Comparison of ENCODE assay signal across 22 cellular contexts in genomic region chr1:181777812-181778211, GRCh38.
DNase-seq lines count a peak whose midpoint lies in the region; ATAC-seq, FAIRE-seq and TF ChIP-seq lines count a peak whose summit lies in the region.
"Had no signal": no experiment of that assay in that cellular context is flagged by ENCODE, and none has a peak within 500 bp of the region (broad histone marks: within the 10 kb centered on the region; RNA-seq: fewer than 3 reads in every experiment).

No MANE protein-coding gene starts in this region.

- no peaks in the 10 kb centered on the region for H3K79me2 ChIP-seq in keratinocyte (ENCODE audit: control insufficient read depth, insufficient read depth, low read length)
- H3K79me2 ChIP-seq in smooth muscle cell (ENCODE audit: low read depth), result no peaks in the 10 kb centered on the region

- no peaks in the 10 kb centered on the region for H3K36me3 ChIP-seq in keratinocyte (ENCODE audit: control insufficient read depth in 2 of 2, extremely low read depth in 1 of 2, insufficient read depth in 2 of 2, low read length in 2 of 2)
- no peaks in the 10 kb centered on the region for H3K36me3 ChIP-seq in smooth muscle cell (ENCODE audit: low read depth)
- H3K36me3 ChIP-seq: BLaER1 treated with 17β-estradiol and CSF1 and Interleukin-3, amounts not matched to agents 10 nM and 100 nM; MG63 had no signal

- peak; percentile 9 for DNase-seq in M059J (ENCODE audit: low read depth)
- DNase-seq in SW480 (ENCODE audit: low spot score), result peak; percentile 6
- DNase-seq in keratinocyte (ENCODE audit: low read depth, low spot score), result no peak
- DNase-seq in smooth muscle cell (lab: John Stamatoyannopoulos, UW; ENCODE audit: unreplicated experiment), result no peak
- no peak for DNase-seq in islet precursor cell
- DNase-seq in effector CD4-positive, alpha-beta T cell, result no peak
- DNase-seq: Caco-2; CD4-positive, alpha-beta memory T cell; DND-41; GOT3; HCEC 1CT; Karpas-422; NCI-H1417 treated with DMSO at 0.1 percent for 48 hours; NCI-H187 treated with DMSO at 0.1 percent for 48 hours; NCI-H748 treated with DMSO at 0.1 percent for 48 hours; NK-92 treated with Interleukin-12 subunit alpha and Interleukin-12 subunit beta, amount 100 ng/mL, for 24 hours; Right ventricle myocardium superior had no signal

- H3K4me1 ChIP-seq in keratinocyte (ENCODE audit: control insufficient read depth, extremely low read depth, insufficient read depth, low read length) (peaks cover 10% of the 10 kb centered on the region), smooth muscle cell (ENCODE audit: low read depth) (peaks cover 16% of the 10 kb centered on the region)
- H3K4me1 ChIP-seq: BLaER1 treated with 17β-estradiol and CSF1 and Interleukin-3, amounts not matched to agents 10 nM and 100 nM; Caco-2 had no signal

- TF ChIP-seq CTCF in keratinocyte (optimal IDR thresholded peaks at IDR 0.05 in 1 of 3, IDR thresholded peaks at IDR 0.05 in 1 of 3, conservative IDR thresholded peaks at IDR 0.05 in 1 of 3; ENCODE audit: extremely low read depth in 1 of 3, insufficient read depth in 2 of 3, low read length in 3 of 3) (no peak), smooth muscle cell (IDR thresholded peaks at IDR 0.05; ENCODE audit: borderline replicate concordance, insufficient read depth, poor library complexity, severe bottlenecking) (no peak)

- H3K27me3 ChIP-seq in keratinocyte (ENCODE audit: control insufficient read depth, extremely low read depth, insufficient read depth, low read length), result no peaks in the 10 kb centered on the region
- H3K27me3 ChIP-seq in smooth muscle cell (ENCODE audit: low read depth), result no peaks in the 10 kb centered on the region
- H3K27me3 ChIP-seq: BLaER1 treated with 17β-estradiol and CSF1 and Interleukin-3, amounts not matched to agents 10 nM and 100 nM had no signal

- FAIRE-seq in keratinocyte (lab: Jason Lieb, UNC), result peak; percentile 67
- FAIRE-seq: GM12891 had no signal

- H3K9me1 ChIP-seq in keratinocyte (ENCODE audit: control insufficient read depth, extremely low read depth, insufficient read depth, low read length), result no peaks in the 10 kb centered on the region

- no peaks in the 10 kb centered on the region for H4K20me1 ChIP-seq in keratinocyte (ENCODE audit: control insufficient read depth, extremely low read depth, insufficient read depth, low read length)
- H4K20me1 ChIP-seq in smooth muscle cell (ENCODE audit: low read depth), result no peaks in the 10 kb centered on the region
- H4K20me1 ChIP-seq: BLaER1 treated with 17β-estradiol and CSF1 and Interleukin-3, amounts not matched to agents 10 nM and 100 nM had no signal

- H2AFZ ChIP-seq in keratinocyte (ENCODE audit: control insufficient read depth, low read length) (no peak overlapping the region), smooth muscle cell (ENCODE audit: low read depth) (peak overlapping the region; percentile 16)

- WGBS in smooth muscle cell (ENCODE audit: low lambda C conversion rate), result 5% methylated on average over 1 of the region's 1 CpG

- no peak overlapping the region for H3K4me3 ChIP-seq in keratinocyte (ENCODE audit: control insufficient read depth in 2 of 3, extremely low read depth in 1 of 3, insufficient read depth in 2 of 3, low read depth in 1 of 3, low read length in 3 of 3)
- H3K4me3 ChIP-seq in smooth muscle cell, result no peak overlapping the region
- H3K4me3 ChIP-seq: BLaER1 treated with 17β-estradiol and CSF1 and Interleukin-3, amounts not matched to agents 10 nM and 100 nM; MG63 had no signal

- dilution Hi-C loops in keratinocyte (cut with MboI; ENCODE audit: extremely low pct_ligation_motif_present, low sequenced_read_pairs), result no loop called here

- no peaks in the 10 kb centered on the region for H3K9me3 ChIP-seq in keratinocyte (ENCODE audit: control insufficient read depth, low read depth, low read length)
- H3K9me3 ChIP-seq in smooth muscle cell (replicated peaks; ENCODE audit: low read depth), result no peaks in the 10 kb centered on the region
- H3K9me3 ChIP-seq: BLaER1 treated with 17β-estradiol and CSF1 and Interleukin-3, amounts not matched to agents 10 nM and 100 nM; MG63 had no signal

- H3K27ac ChIP-seq in keratinocyte (ENCODE audit: control insufficient read depth, insufficient read depth, low read length) (no peak overlapping the region), smooth muscle cell (ENCODE audit: low read depth) (peak overlapping the region; percentile 77)
- H3K27ac ChIP-seq: BLaER1 treated with 17β-estradiol and CSF1 and Interleukin-3, amounts not matched to agents 10 nM and 100 nM had no signal

- ATAC-seq in GM21717 (IDR thresholded peaks at IDR 0.05; ENCODE audit: unreplicated experiment) (no peak), GM19452 (IDR thresholded peaks at IDR 0.05; ENCODE audit: unreplicated experiment) (no peak)

- H3F3A ChIP-seq in smooth muscle cell (ENCODE audit: low read depth), result no peaks in the 10 kb centered on the region

- H3K4me2 ChIP-seq in keratinocyte (ENCODE audit: control insufficient read depth, extremely low read depth, insufficient read depth, low read depth, low read length), result peak overlapping the region; percentile 3
- H3K4me2 ChIP-seq in smooth muscle cell, result peak overlapping the region; percentile 78
- H3K4me2 ChIP-seq: BLaER1 treated with 17β-estradiol and CSF1 and Interleukin-3, amounts not matched to agents 10 nM and 100 nM had no signal

- no peak overlapping the region for H3K9ac ChIP-seq in keratinocyte (ENCODE audit: control insufficient read depth, extremely low read depth, insufficient read depth, low read length)
- no peak overlapping the region for H3K9ac ChIP-seq in smooth muscle cell (ENCODE audit: low read depth)
- H3K9ac ChIP-seq: BLaER1 treated with 17β-estradiol and CSF1 and Interleukin-3, amounts not matched to agents 10 nM and 100 nM had no signal

Comparison
In these comparisons a context has a peak if more than half of its experiments do, and no peak if none do; other contexts are left out.
1. DNase-seq: peak in M059J (single experiment) and SW480 (single experiment); none in keratinocyte (single experiment), smooth muscle cell (single experiment), islet precursor cell (single experiment) and effector CD4-positive, alpha-beta T cell (single experiment).